In genomic region chr9:89139450-89139849, GRCh38 we compare ENCODE assay signal across 1 cellular context.
TF ChIP-seq lines count a peak whose summit lies in the region.

No MANE protein-coding gene starts in this region.

TF ChIP-seq in IMR-90, 13 proteins besides CTCF, POLR2A, EP300 and RAD21:
- TF ChIP-seq BHLHE40 (IDR thresholded peaks at IDR 0.05; ENCODE audit: low read depth, low read length) (no peak), USF2 (IDR thresholded peaks at IDR 0.05; ENCODE audit: low read depth, low read length) (no peak), ELK1 (IDR thresholded peaks at IDR 0.05; ENCODE audit: borderline replicate concordance, low read depth, low read length) (no peak), MAZ (IDR thresholded peaks at IDR 0.05; ENCODE audit: borderline replicate concordance, low read depth, low read length) (no peak), SMC3 (IDR thresholded peaks at IDR 0.05; ENCODE audit: low read depth, low read length) (no peak), FOS (IDR thresholded peaks at IDR 0.05; ENCODE audit: low read depth, low read length) (no peak), MAFK (IDR thresholded peaks at IDR 0.05; ENCODE audit: low read depth, low read length) (no peak), NFE2L2 (IDR thresholded peaks at IDR 0.05; ENCODE audit: low read depth, low read length) (no peak), MXI1 (IDR thresholded peaks at IDR 0.05; ENCODE audit: borderline replicate concordance, low read depth, low read length) (no peak)
